Comparison of ENCODE assay signal across 1 cellular context in the genomic region with DNA sequence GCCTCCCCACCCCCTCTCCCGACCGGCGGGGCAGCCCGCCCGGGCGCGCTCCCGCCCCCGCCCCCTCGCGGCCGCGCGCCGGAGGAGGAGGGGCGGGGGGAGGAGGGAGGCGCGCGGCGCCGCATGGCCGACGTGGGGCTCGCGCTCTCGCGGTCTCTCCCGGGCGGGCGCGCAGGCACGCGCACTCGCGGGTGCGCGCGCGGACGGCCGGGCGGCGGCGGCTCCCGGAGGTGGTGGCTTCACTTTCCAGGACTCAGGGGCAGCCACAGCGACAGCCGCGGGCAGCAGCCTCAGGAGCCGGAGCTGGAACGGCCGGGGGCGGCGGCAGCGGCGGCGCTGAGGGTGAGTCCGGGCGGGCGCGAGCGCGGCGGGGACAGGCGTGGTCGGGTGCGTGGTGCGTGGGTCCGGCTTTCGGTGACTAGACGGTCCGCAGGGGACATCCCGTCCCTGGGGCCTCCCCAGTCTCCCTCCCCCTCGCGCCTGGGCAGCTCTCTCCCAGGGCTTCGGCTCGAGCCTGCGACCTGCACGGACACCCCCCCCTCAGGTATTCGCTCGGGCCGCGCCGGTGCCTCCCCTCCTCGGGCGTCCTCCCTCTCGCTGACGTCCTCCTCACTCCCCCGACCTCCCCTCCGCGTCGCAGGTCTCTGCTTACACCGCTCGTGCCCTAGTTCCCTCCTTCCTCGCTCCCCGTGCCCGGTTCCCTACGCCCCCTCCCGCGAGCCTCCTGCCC.
A peak's percentile ranks its signal among the peaks of the same experiment; 100 is the strongest.
TF ChIP-seq lines count a peak whose summit lies in the region.

TSS of gene UBE2E2 (plus strand) at position 407 of the 730 bp plus-strand sequence.

TF ChIP-seq in GM12878, 131 proteins besides CTCF, POLR2A, EP300 and RAD21 (continued from another document and continues in another):
- TF ChIP-seq PBX3 (IDR thresholded peaks at IDR 0.05; ENCODE audit: insufficient replicate concordance, low read depth, low read length), result no peak
- TF ChIP-seq NBN (IDR thresholded peaks at IDR 0.05), result peak; percentile 73
- TF ChIP-seq CBX3 (IDR thresholded peaks at IDR 0.05; ENCODE audit: borderline replicate concordance, low read depth), result no peak
- no peak for TF ChIP-seq FOXK2 (IDR thresholded peaks at IDR 0.05)
- peak; percentile 43; the same call in 1 of the 2 replicates for TF ChIP-seq POLR2AphosphoS5 (IDR thresholded peaks at IDR 0.05; ENCODE audit: low read length)
- no peak; the same call in 1 of the 2 replicates for TF ChIP-seq NFXL1 (IDR thresholded peaks at IDR 0.05; ENCODE audit: borderline replicate concordance)
- peak; percentile 27 for TF ChIP-seq MYC (IDR thresholded peaks at IDR 0.05; ENCODE audit: insufficient read depth, insufficient read length, insufficient replicate concordance, low read length, severe bottlenecking)
- TF ChIP-seq ZNF592 (IDR thresholded peaks at IDR 0.05), result no peak
- no peak for TF ChIP-seq E2F4 (IDR thresholded peaks at IDR 0.05; ENCODE audit: low read depth, low read length)
- no peak for TF ChIP-seq JUND (IDR thresholded peaks at IDR 0.05; ENCODE audit: low read depth, low read length)
- TF ChIP-seq REST (IDR thresholded peaks at IDR 0.05; ENCODE audit: low read depth, low read length), result no peak
- no peak for TF ChIP-seq BRCA1 (IDR thresholded peaks at IDR 0.05; ENCODE audit: low read depth, low read length)
- peak; percentile 95; the same call in 1 of the 2 replicates for TF ChIP-seq LARP7 (IDR thresholded peaks at IDR 0.05)
- TF ChIP-seq RELA (IDR thresholded peaks at IDR 0.05; ENCODE audit: borderline replicate concordance, partially characterized antibody), result peak; percentile 56
- TF ChIP-seq CBX5 (IDR thresholded peaks at IDR 0.05; ENCODE audit: low read depth), result no peak
- no peak for TF ChIP-seq SREBF2 (IDR thresholded peaks at IDR 0.05; ENCODE audit: low read length)
- TF ChIP-seq EGR1 (IDR thresholded peaks at IDR 0.05; ENCODE audit: borderline replicate concordance in 1 of 2, low read depth in 2 of 2, low read length in 2 of 2), result peak in 1 of 2 experiments; percentile 92; a peak in 2 of 3 replicates
- TF ChIP-seq ZNF274 (IDR thresholded peaks at IDR 0.05; ENCODE audit: insufficient read depth, insufficient read length), result no peak
- no peak for TF ChIP-seq BCL11A (IDR thresholded peaks at IDR 0.05; ENCODE audit: low read depth, low read length)
- TF ChIP-seq ZNF384 (IDR thresholded peaks at IDR 0.05; ENCODE audit: borderline replicate concordance, low read depth, low read length), result no peak
- TF ChIP-seq ASH2L (IDR thresholded peaks at IDR 0.05; ENCODE audit: borderline replicate concordance, low read depth), result peak; percentile 73; the same call in 1 of the 2 replicates
- no peak; the same call in 1 of the 2 replicates for TF ChIP-seq SIN3A (IDR thresholded peaks at IDR 0.05; ENCODE audit: low read depth, low read length)
- 0 out of 2 replicates have a peak, but pooled peaks have one; percentile 74 for TF ChIP-seq SMARCA5 (IDR thresholded peaks at IDR 0.05)
- TF ChIP-seq, protein P1, sequence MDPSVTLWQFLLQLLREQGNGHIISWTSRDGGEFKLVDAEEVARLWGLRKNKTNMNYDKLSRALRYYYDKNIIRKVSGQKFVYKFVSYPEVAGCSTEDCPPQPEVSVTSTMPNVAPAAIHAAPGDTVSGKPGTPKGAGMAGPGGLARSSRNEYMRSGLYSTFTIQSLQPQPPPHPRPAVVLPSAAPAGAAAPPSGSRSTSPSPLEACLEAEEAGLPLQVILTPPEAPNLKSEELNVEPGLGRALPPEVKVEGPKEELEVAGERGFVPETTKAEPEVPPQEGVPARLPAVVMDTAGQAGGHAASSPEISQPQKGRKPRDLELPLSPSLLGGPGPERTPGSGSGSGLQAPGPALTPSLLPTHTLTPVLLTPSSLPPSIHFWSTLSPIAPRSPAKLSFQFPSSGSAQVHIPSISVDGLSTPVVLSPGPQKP (IDR thresholded peaks at IDR 0.05; ENCODE audit: low read depth, low read length), result no peak; the same call in 1 of the 2 replicates
- TF ChIP-seq SREBF1 (IDR thresholded peaks at IDR 0.05; ENCODE audit: low read length), result no peak
- no peak for TF ChIP-seq SPI1 (IDR thresholded peaks at IDR 0.05; ENCODE audit: borderline replicate concordance, insufficient read depth, low read depth, low read length)
- TF ChIP-seq, protein P2, sequence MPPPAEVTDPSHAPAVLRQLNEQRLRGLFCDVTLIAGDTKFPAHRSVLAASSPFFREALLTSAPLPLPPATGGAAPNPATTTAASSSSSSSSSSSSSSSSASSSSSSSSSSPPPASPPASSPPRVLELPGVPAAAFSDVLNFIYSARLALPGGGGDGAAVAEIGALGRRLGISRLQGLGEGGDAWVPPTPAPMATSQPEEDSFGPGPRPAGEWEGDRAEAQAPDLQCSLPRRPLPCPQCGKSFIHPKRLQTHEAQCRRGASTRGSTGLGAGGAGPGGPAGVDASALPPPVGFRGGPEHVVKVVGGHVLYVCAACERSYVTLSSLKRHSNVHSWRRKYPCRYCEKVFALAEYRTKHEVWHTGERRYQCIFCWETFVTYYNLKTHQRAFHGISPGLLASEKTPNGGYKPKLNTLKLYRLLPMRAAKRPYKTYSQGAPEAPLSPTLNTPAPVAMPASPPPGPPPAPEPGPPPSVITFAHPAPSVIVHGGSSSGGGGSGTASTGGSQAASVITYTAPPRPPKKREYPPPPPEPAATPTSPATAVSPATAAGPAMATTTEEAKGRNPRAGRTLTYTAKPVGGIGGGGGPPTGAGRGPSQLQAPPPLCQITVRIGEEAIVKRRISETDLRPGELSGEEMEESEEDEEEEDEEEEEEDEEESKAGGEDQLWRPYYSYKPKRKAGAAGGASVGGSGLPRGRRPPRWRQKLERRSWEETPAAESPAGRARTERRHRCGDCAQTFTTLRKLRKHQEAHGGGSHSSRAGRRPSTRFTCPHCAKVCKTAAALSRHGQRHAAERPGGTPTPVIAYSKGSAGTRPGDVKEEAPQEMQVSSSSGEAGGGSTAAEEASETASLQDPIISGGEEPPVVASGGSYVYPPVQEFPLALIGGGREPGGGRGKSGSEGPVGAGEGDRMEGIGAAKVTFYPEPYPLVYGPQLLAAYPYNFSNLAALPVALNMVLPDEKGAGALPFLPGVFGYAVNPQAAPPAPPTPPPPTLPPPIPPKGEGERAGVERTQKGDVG (CRISPR knock-in tag; IDR thresholded peaks at IDR 0.05), result no peak
- 0 out of 2 replicates have a peak, but pooled peaks have one; percentile 50 for TF ChIP-seq STAT1 (conservative IDR thresholded peaks at IDR 0.05)
- TF ChIP-seq RFX5 (IDR thresholded peaks at IDR 0.05; ENCODE audit: low read depth, low read length), result no peak
- TF ChIP-seq GABPA (IDR thresholded peaks at IDR 0.05; ENCODE audit: low read depth), result no peak
- TF ChIP-seq, protein P3, sequence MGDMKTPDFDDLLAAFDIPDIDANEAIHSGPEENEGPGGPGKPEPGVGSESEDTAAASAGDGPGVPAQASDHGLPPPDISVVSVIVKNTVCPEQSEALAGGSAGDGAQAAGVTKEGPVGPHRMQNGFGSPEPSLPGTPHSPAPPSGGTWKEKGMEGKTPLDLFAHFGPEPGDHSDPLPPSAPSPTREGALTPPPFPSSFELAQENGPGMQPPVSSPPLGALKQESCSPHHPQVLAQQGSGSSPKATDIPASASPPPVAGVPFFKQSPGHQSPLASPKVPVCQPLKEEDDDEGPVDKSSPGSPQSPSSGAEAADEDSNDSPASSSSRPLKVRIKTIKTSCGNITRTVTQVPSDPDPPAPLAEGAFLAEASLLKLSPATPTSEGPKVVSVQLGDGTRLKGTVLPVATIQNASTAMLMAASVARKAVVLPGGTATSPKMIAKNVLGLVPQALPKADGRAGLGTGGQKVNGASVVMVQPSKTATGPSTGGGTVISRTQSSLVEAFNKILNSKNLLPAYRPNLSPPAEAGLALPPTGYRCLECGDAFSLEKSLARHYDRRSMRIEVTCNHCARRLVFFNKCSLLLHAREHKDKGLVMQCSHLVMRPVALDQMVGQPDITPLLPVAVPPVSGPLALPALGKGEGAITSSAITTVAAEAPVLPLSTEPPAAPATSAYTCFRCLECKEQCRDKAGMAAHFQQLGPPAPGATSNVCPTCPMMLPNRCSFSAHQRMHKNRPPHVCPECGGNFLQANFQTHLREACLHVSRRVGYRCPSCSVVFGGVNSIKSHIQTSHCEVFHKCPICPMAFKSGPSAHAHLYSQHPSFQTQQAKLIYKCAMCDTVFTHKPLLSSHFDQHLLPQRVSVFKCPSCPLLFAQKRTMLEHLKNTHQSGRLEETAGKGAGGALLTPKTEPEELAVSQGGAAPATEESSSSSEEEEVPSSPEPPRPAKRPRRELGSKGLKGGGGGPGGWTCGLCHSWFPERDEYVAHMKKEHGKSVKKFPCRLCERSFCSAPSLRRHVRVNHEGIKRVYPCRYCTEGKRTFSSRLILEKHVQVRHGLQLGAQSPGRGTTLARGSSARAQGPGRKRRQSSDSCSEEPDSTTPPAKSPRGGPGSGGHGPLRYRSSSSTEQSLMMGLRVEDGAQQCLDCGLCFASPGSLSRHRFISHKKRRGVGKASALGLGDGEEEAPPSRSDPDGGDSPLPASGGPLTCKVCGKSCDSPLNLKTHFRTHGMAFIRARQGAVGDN (IDR thresholded peaks at IDR 0.05), result peak; percentile 70
- TF ChIP-seq ZNF217 (IDR thresholded peaks at IDR 0.05), result peak; percentile 69; the same call in 1 of the 2 replicates
- TF ChIP-seq NR2C1 (IDR thresholded peaks at IDR 0.05), result 0 out of 2 replicates have a peak, but pooled peaks have one; percentile 16
